In genomic region chr2:82694431-82694830, GRCh38 we compare ENCODE assay signal across 30 cellular contexts.
"Had no signal": no experiment of that assay in that cellular context is flagged by ENCODE, and none has a peak within 500 bp of the region (broad histone marks: within the 10 kb centered on the region; RNA-seq: fewer than 3 reads in every experiment).

No MANE protein-coding gene starts in this region.

- H3K27ac ChIP-seq: adrenal gland, body of pancreas, cardiac muscle cell, colonic mucosa, foreskin keratinocyte, gastrocnemius medialis, heart left ventricle had no signal

- ATAC-seq: activated CD4-positive, CD25-positive, alpha-beta regulatory T cell treated with anti-CD3 and anti-CD28 coated beads, Interleukin-2, amount 50 U/mL, for 24 hours; activated CD8-positive, alpha-beta memory T cell treated with anti-CD3 and anti-CD28 coated beads, Interleukin-2, amount 10 ng/mL, durations not matched to agents 7 days and 5 days; activated CD8-positive, alpha-beta T cell treated with anti-CD3 and anti-CD28 coated beads, Interleukin-2, amount 10 ng/mL, durations not matched to agents 7 days and 5 days; activated naive CD8-positive, alpha-beta T cell treated with anti-CD3 and anti-CD28 coated beads, Interleukin-2, amount 50 U/mL, for 24 hours; body of pancreas; effector memory CD8-positive, alpha-beta T cell; esophagus mucosa; foreskin keratinocyte; gastrocnemius medialis; heart left ventricle had no signal

- H3K4me3 ChIP-seq: adrenal gland, body of pancreas, cardiac muscle cell, colonic mucosa, gastrocnemius medialis, heart left ventricle had no signal

- DNase-seq: activated B cell treated with CpG ODN at 0.5 μM for 24 hours; activated CD4-positive, alpha-beta memory T cell treated with anti-CD3 and anti-CD28 coated beads for 36 hours; activated CD4-positive, alpha-beta T cell treated with anti-CD3 and anti-CD28 coated beads for 48 hours; activated CD4-positive, alpha-beta T cell treated with anti-CD3 and anti-CD28 coated beads, Interleukin-2, amount 50 U/mL, for 1 hour; activated CD8-positive, alpha-beta memory T cell treated with anti-CD3 and anti-CD28 coated beads, Interleukin-2, amount 10 ng/mL, durations not matched to agents 7 days and 5 days; activated CD8-positive, alpha-beta memory T cell treated with anti-CD3 and anti-CD28 coated beads, Interleukin-2, amount 50 U/mL, for 4 hours; activated CD8-positive, alpha-beta T cell treated with anti-CD3 and anti-CD28 coated beads, Interleukin-2, amount 10 ng/mL, durations not matched to agents 7 days and 5 days; activated effector memory CD4-positive, alpha-beta T cell treated with anti-CD3 and anti-CD28 coated beads, Interleukin-2, amount 50 U/mL, for 16 hours; activated naive CD4-positive, alpha-beta T cell treated with anti-CD3 and anti-CD28 coated beads for 36 hours; activated naive CD8-positive, alpha-beta T cell treated with anti-CD3 and anti-CD28 coated beads for 36 hours; activated naive CD8-positive, alpha-beta T cell treated with anti-CD3 and anti-CD28 coated beads, Interleukin-2, amount 50 U/mL, for 24 hours; activated T-cell treated with anti-CD3 and anti-CD28 coated beads, Interleukin-2, amount 50 U/mL, for 1 hour; activated T-cell treated with anti-CD3 and anti-CD28 coated beads, Interleukin-2, amount 50 U/mL, for 48 hours; adrenal gland; amygdala; aorta; body of pancreas; central memory CD4-positive, alpha-beta T cell; cerebellar nuclear complex; colonic mucosa; effector CD4-positive, alpha-beta T cell; effector memory CD8-positive, alpha-beta T cell; foreskin keratinocyte; gastrocnemius medialis; glutamatergic neuron; heart left ventricle; T-helper 2 cell had no signal
